In the genomic region with DNA sequence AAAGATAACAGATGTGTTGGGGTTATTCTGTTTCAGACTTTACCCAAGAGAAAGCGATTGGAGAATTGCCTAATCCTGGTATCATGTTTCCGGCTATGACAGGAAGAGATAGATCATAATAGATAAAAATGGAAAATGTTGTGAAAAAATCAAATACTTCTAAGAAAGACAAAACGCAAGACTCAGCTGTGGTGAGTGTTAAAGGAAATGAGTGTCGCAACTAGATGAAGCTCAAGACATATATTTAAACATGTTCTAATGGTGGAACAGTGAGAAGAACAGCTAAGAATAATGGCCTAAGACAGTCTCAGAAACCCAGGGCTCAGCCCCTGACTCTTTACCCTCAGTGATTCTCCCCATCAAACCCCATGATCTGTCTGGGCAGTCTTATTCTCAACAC, we compare ENCODE assay signal across 10 cellular contexts.
DNase-seq lines count a peak whose midpoint lies in the region; ATAC-seq lines count a peak whose summit lies in the region.
"Had no signal": no experiment of that assay in that cellular context is flagged by ENCODE, and none has a peak within 500 bp of the region (broad histone marks: within the 10 kb centered on the region; RNA-seq: fewer than 3 reads in every experiment).

No MANE protein-coding gene starts in this region.

- H3K36me3 ChIP-seq in SJSA1: no peaks in the 10 kb centered on the region
- H3K36me3 ChIP-seq: pancreas had no signal

- no peak overlapping the region for H3K4me3 ChIP-seq in SJSA1
- H3K4me3 ChIP-seq: pancreas had no signal

- H3K27me3 ChIP-seq in SJSA1 (replicated peaks): no peaks in the 10 kb centered on the region
- H3K27me3 ChIP-seq: pancreas had no signal

- peaks cover 41% of the 10 kb centered on the region for H3K4me1 ChIP-seq in SJSA1 (replicated peaks)
- H3K4me1 ChIP-seq: pancreas had no signal

- H3K9me3 Mint-ChIP-seq in activated CD4-positive, alpha-beta memory T cell treated with anti-CD3 and anti-CD28 coated beads, Interleukin-2, amount 10 ng/mL, durations not matched to agents 7 days and 5 days: no peaks in the 10 kb centered on the region
- H3K9me3 Mint-ChIP-seq in activated CD4-positive, alpha-beta memory T cell treated with anti-CD3 and anti-CD28 coated beads for 36 hours: no peaks in the 10 kb centered on the region
- H3K9me3 Mint-ChIP-seq in stimulated activated naive CD8-positive, alpha-beta T cell treated with anti-CD3 and anti-CD28 coated beads, Interleukin-15, Interleukin-2, amounts not matched to agents 100 ng/mL and 50 ng/mL, for 24 hours: peaks cover 11% of the 10 kb centered on the region

- intact Hi-C loops in activated CD4-positive, alpha-beta memory T cell treated with anti-CD3 and anti-CD28 coated beads for 36 hours (cut with micrococcal nuclease): no loop called here

- peak overlapping the region; percentile 87 for H3K27ac ChIP-seq in SJSA1

- peaks cover 19% of the 10 kb centered on the region for H3K4me1 Mint-ChIP-seq in activated CD4-positive, alpha-beta memory T cell treated with anti-CD3 and anti-CD28 coated beads, Interleukin-2, amount 10 ng/mL, durations not matched to agents 7 days and 5 days
- H3K4me1 Mint-ChIP-seq in activated CD4-positive, alpha-beta memory T cell treated with anti-CD3 and anti-CD28 coated beads for 36 hours (ENCODE audit: low read depth): peaks cover 11% of the 10 kb centered on the region
- H3K4me1 Mint-ChIP-seq in stimulated activated naive CD8-positive, alpha-beta T cell treated with anti-CD3 and anti-CD28 coated beads, Interleukin-15, Interleukin-2, amounts not matched to agents 100 ng/mL and 50 ng/mL, for 24 hours (ENCODE audit: low read depth): peaks cover 37% of the 10 kb centered on the region

- no peak for ATAC-seq in GM21367 (IDR thresholded peaks at IDR 0.05; ENCODE audit: unreplicated experiment)

- CTCF ChIA-PET in activated CD4-positive, alpha-beta memory T cell treated with anti-CD3 and anti-CD28 coated beads, Interleukin-2, amount 10 ng/mL, durations not matched to agents 7 days and 5 days (lab: Charles Lee): no interaction called here
- CTCF ChIA-PET in activated CD4-positive, alpha-beta memory T cell treated with anti-CD3 and anti-CD28 coated beads for 36 hours (lab: Charles Lee): no interaction called here

- H3K36me3 Mint-ChIP-seq in activated CD4-positive, alpha-beta memory T cell treated with anti-CD3 and anti-CD28 coated beads, Interleukin-2, amount 10 ng/mL, durations not matched to agents 7 days and 5 days (ENCODE audit: low read depth): no peaks in the 10 kb centered on the region
- no peaks in the 10 kb centered on the region for H3K36me3 Mint-ChIP-seq in activated CD4-positive, alpha-beta memory T cell treated with anti-CD3 and anti-CD28 coated beads for 36 hours
- H3K36me3 Mint-ChIP-seq in stimulated activated naive CD8-positive, alpha-beta T cell treated with anti-CD3 and anti-CD28 coated beads, Interleukin-15, Interleukin-2, amounts not matched to agents 100 ng/mL and 50 ng/mL, for 24 hours (ENCODE audit: low read depth): no peaks in the 10 kb centered on the region

- no peak overlapping the region for H3K4me3 Mint-ChIP-seq in activated CD4-positive, alpha-beta memory T cell treated with anti-CD3 and anti-CD28 coated beads, Interleukin-2, amount 10 ng/mL, durations not matched to agents 7 days and 5 days
- no peak overlapping the region for H3K4me3 Mint-ChIP-seq in activated CD4-positive, alpha-beta memory T cell treated with anti-CD3 and anti-CD28 coated beads for 36 hours
- H3K4me3 Mint-ChIP-seq in stimulated activated naive CD8-positive, alpha-beta T cell treated with anti-CD3 and anti-CD28 coated beads, Interleukin-15, Interleukin-2, amounts not matched to agents 100 ng/mL and 50 ng/mL, for 24 hours: peak overlapping the region; percentile 12

- no peaks in the 10 kb centered on the region for H3K9me3 ChIP-seq in SJSA1 (replicated peaks)
- H3K9me3 ChIP-seq: pancreas had no signal

- peaks cover 15% of the 10 kb centered on the region for H3K27me3 Mint-ChIP-seq in activated CD4-positive, alpha-beta memory T cell treated with anti-CD3 and anti-CD28 coated beads, Interleukin-2, amount 10 ng/mL, durations not matched to agents 7 days and 5 days
- H3K27me3 Mint-ChIP-seq in activated CD4-positive, alpha-beta memory T cell treated with anti-CD3 and anti-CD28 coated beads for 36 hours: peaks cover 13% of the 10 kb centered on the region
- H3K27me3 Mint-ChIP-seq in stimulated activated naive CD8-positive, alpha-beta T cell treated with anti-CD3 and anti-CD28 coated beads, Interleukin-15, Interleukin-2, amounts not matched to agents 100 ng/mL and 50 ng/mL, for 24 hours: peaks cover 3% of the 10 kb centered on the region

- DNase-seq in activated CD4-positive, alpha-beta memory T cell treated with anti-CD3 and anti-CD28 coated beads, Interleukin-2, amount 10 ng/mL, durations not matched to agents 7 days and 5 days: no peak
- DNase-seq in activated CD4-positive, alpha-beta memory T cell treated with anti-CD3 and anti-CD28 coated beads for 36 hours: no peak
- DNase-seq in SJSA1 (ENCODE audit: low read depth in 1 of 2, low spot score in 2 of 2) (no peak), fibroblast of peridontal ligament (ENCODE audit: extremely low read depth) (peak; percentile 77), UCSD-AML1 (lab: John Stamatoyannopoulos, UW; ENCODE audit: unreplicated experiment) (no peak)
- no peak for DNase-seq in stimulated activated CD8-positive, alpha-beta memory T cell treated with anti-CD3 and anti-CD28 coated beads, Interleukin-4, amount 100 ng/mL, for 48 hours
- DNase-seq: NCI-H526 treated with DMSO at 0.1 percent for 48 hours, pancreas had no signal

- POLR2A ChIA-PET in activated CD4-positive, alpha-beta memory T cell treated with anti-CD3 and anti-CD28 coated beads, Interleukin-2, amount 10 ng/mL, durations not matched to agents 7 days and 5 days (lab: Charles Lee): no interaction called here
- POLR2A ChIA-PET in activated CD4-positive, alpha-beta memory T cell treated with anti-CD3 and anti-CD28 coated beads for 36 hours (lab: Charles Lee): no interaction called here

- H3K27ac Mint-ChIP-seq in activated CD4-positive, alpha-beta memory T cell treated with anti-CD3 and anti-CD28 coated beads, Interleukin-2, amount 10 ng/mL, durations not matched to agents 7 days and 5 days: peak overlapping the region; percentile 0
- H3K27ac Mint-ChIP-seq in activated CD4-positive, alpha-beta memory T cell treated with anti-CD3 and anti-CD28 coated beads for 36 hours: no peak overlapping the region
- H3K27ac Mint-ChIP-seq in stimulated activated naive CD8-positive, alpha-beta T cell treated with anti-CD3 and anti-CD28 coated beads, Interleukin-15, Interleukin-2, amounts not matched to agents 100 ng/mL and 50 ng/mL, for 24 hours: peak overlapping the region; percentile 65
